14 cellular contexts compared by ENCODE assay signal in genomic region chr19:5086725-5087439, GRCh38.
DNase-seq lines count a peak whose midpoint lies in the region; ATAC-seq and TF ChIP-seq lines count a peak whose summit lies in the region.
"Had no signal": no experiment of that assay in that cellular context is flagged by ENCODE, and none has a peak within 500 bp of the region (broad histone marks: within the 10 kb centered on the region; RNA-seq: fewer than 3 reads in every experiment).

No MANE protein-coding gene starts in this region.

- TF ChIP-seq CTCF in Calu3 (IDR thresholded peaks at IDR 0.05; ENCODE audit: unreplicated experiment): no peak

- peaks cover 39% of the 10 kb centered on the region for H3K4me1 ChIP-seq in NT2/D1 (ENCODE audit: insufficient read depth, insufficient read length)
- H3K4me1 ChIP-seq: breast epithelium, parathyroid adenoma had no signal

- CTCF ChIA-PET in Calu3 (lab: Charles Lee): interaction anchor here (0.6 kb wide), 1 partner anchor 216 kb away, joined by 3 read pairs; no protein-coding TSS in a partner anchor

- no TSS peak for BruUV-seq in Calu3 (replicated peaks; lab: Mats Ljungman, UMichigan)

- H3K4me1 Mint-ChIP-seq in Calu3 (ENCODE audit: low read depth, unreplicated experiment): no peaks in the 10 kb centered on the region
- H3K4me1 Mint-ChIP-seq: activated CD4-positive, alpha-beta T cell treated with anti-CD3 and anti-CD28 coated beads, Interleukin-2, amount 10 ng/mL, durations not matched to agents 24 days and 14 days; stimulated activated memory B cell treated with anti-CD40 and anti-IgM and Interleukin-4, amounts not matched to agents 10 μg/mL and 1 μg/mL and 100 μg/mL, for 72 hours had no signal

- H3K9me3 Mint-ChIP-seq in Calu3 (ENCODE audit: low read depth, unreplicated experiment): no peaks in the 10 kb centered on the region
- H3K9me3 Mint-ChIP-seq: activated CD4-positive, alpha-beta T cell treated with anti-CD3 and anti-CD28 coated beads, Interleukin-2, amount 10 ng/mL, durations not matched to agents 24 days and 14 days; stimulated activated memory B cell treated with anti-CD40 and anti-IgM and Interleukin-4, amounts not matched to agents 10 μg/mL and 1 μg/mL and 100 μg/mL, for 72 hours had no signal

- ATAC-seq in GM21529 (IDR thresholded peaks at IDR 0.05; ENCODE audit: unreplicated experiment) (no peak), GM18907 (IDR thresholded peaks at IDR 0.05; ENCODE audit: unreplicated experiment) (no peak)
- ATAC-seq: stimulated activated memory B cell treated with anti-CD40 and anti-IgM and Interleukin-4, amounts not matched to agents 10 μg/mL and 1 μg/mL and 100 μg/mL, for 72 hours had no signal

- no peaks in the 10 kb centered on the region for H3K27me3 Mint-ChIP-seq in Calu3 (ENCODE audit: unreplicated experiment)
- H3K27me3 Mint-ChIP-seq: activated CD4-positive, alpha-beta T cell treated with anti-CD3 and anti-CD28 coated beads, Interleukin-2, amount 10 ng/mL, durations not matched to agents 24 days and 14 days; stimulated activated memory B cell treated with anti-CD40 and anti-IgM and Interleukin-4, amounts not matched to agents 10 μg/mL and 1 μg/mL and 100 μg/mL, for 72 hours had no signal

- intact Hi-C loops in Calu3 (cut with micrococcal nuclease; ENCODE audit: unreplicated experiment): no loop called here

- no peaks in the 10 kb centered on the region for H3K27me3 ChIP-seq in NT2/D1 (ENCODE audit: insufficient read depth, insufficient read length)
- H3K27me3 ChIP-seq: breast epithelium had no signal

- no peak overlapping the region for H3K9ac ChIP-seq in NT2/D1 (ENCODE audit: insufficient read length, low read depth)
- H3K9ac ChIP-seq: parathyroid adenoma had no signal

- no peak overlapping the region for H3K4me3 ChIP-seq in NT2/D1 (ENCODE audit: insufficient read length, low read depth)
- H3K4me3 ChIP-seq: breast epithelium had no signal

- no peaks in the 10 kb centered on the region for H3K9me3 ChIP-seq in NT2/D1 (ENCODE audit: insufficient read depth, low read length)
- H3K9me3 ChIP-seq: breast epithelium had no signal

- no peak overlapping the region for H3K27ac Mint-ChIP-seq in Calu3 (ENCODE audit: unreplicated experiment)
- H3K27ac Mint-ChIP-seq: activated CD4-positive, alpha-beta T cell treated with anti-CD3 and anti-CD28 coated beads, Interleukin-2, amount 10 ng/mL, durations not matched to agents 24 days and 14 days; stimulated activated memory B cell treated with anti-CD40 and anti-IgM and Interleukin-4, amounts not matched to agents 10 μg/mL and 1 μg/mL and 100 μg/mL, for 72 hours had no signal

- no peak overlapping the region for H3K4me3 Mint-ChIP-seq in Calu3 (ENCODE audit: low read depth, unreplicated experiment)
- H3K4me3 Mint-ChIP-seq: activated CD4-positive, alpha-beta T cell treated with anti-CD3 and anti-CD28 coated beads, Interleukin-2, amount 10 ng/mL, durations not matched to agents 24 days and 14 days; stimulated activated memory B cell treated with anti-CD40 and anti-IgM and Interleukin-4, amounts not matched to agents 10 μg/mL and 1 μg/mL and 100 μg/mL, for 72 hours had no signal

- no peaks in the 10 kb centered on the region for H3K36me3 Mint-ChIP-seq in Calu3 (ENCODE audit: insufficient read depth, unreplicated experiment)

- peaks cover 59% of the 10 kb centered on the region for H3K36me3 ChIP-seq in NT2/D1 (ENCODE audit: insufficient read depth, insufficient read length, low read length)
- H3K36me3 ChIP-seq: breast epithelium had no signal

- DNase-seq in DMS 273 treated with DMSO at 0.1 percent for 48 hours (lab: John Stamatoyannopoulos, UW): peak; percentile 39
- peak; percentile 82 for DNase-seq in NCI-H1105 treated with DMSO at 0.1 percent for 48 hours (lab: John Stamatoyannopoulos, UW)
- DNase-seq in NT2/D1 (ENCODE audit: low read depth, low spot score): peak; percentile 61
- DNase-seq in left kidney (ENCODE audit: low read depth, low spot score): peak; percentile 92
- DNase-seq in activated naive CD4-positive, alpha-beta T cell treated with Interleukin-2 at 50 U/mL for 16 hours: no peak
- DNase-seq in Calu3: no peak
- DNase-seq: activated CD4-positive, alpha-beta T cell treated with anti-CD3 and anti-CD28 coated beads, Interleukin-2, amount 10 ng/mL, durations not matched to agents 24 days and 14 days; activated effector memory CD4-positive, alpha-beta T cell treated with anti-CD3 and anti-CD28 coated beads, Interleukin-2, amount 50 U/mL, for 16 hours; NCI-H748 treated with DMSO at 0.1 percent for 48 hours had no signal

Comparison
In these comparisons a context has a peak if more than half of its experiments do, and no peak if none do; other contexts are left out.
1. DNase-seq: peak in DMS 273 treated with DMSO at 0.1 percent for 48 hours (single experiment), NCI-H1105 treated with DMSO at 0.1 percent for 48 hours (single experiment), NT2/D1 (single experiment) and left kidney (single experiment); none in activated naive CD4-positive, alpha-beta T cell treated with Interleukin-2 at 50 U/mL for 16 hours (single experiment) and Calu3 (single experiment).